ENCODE assay signal across 1 cellular context in genomic region chr14:89369656-89370055, GRCh38.
TF ChIP-seq lines count a peak whose summit lies in the region.

No MANE protein-coding gene starts in this region.

TF ChIP-seq in HepG2, 621 proteins besides CTCF, POLR2A, EP300 and RAD21:
- TF ChIP-seq ZNF430 (CRISPR knock-in tag; IDR thresholded peaks at IDR 0.05) (peak; percentile 88; the same call in 1 of the 2 replicates), REST (IDR thresholded peaks at IDR 0.05; ENCODE audit: borderline replicate concordance in 1 of 2, low read depth in 1 of 2, low read length in 2 of 2) (no peak), ZSCAN5A (CRISPR knock-in tag; IDR thresholded peaks at IDR 0.05; ENCODE audit: borderline replicate concordance) (peak; percentile 54; the same call in 1 of the 2 replicates), KLF16 (CRISPR knock-in tag; IDR thresholded peaks at IDR 0.05) (0 out of 4 replicates have a peak, but pooled peaks of 1 of the 2 experiments have one; percentile 5), AHR (CRISPR knock-in tag; IDR thresholded peaks at IDR 0.05) (no peak), HOMEZ (CRISPR knock-in tag; IDR thresholded peaks at IDR 0.05; ENCODE audit: low read depth) (peak; percentile 83; the same call in 1 of the 2 replicates), MTA3 (CRISPR knock-in tag; IDR thresholded peaks at IDR 0.05) (no peak)
